In the genomic region with DNA sequence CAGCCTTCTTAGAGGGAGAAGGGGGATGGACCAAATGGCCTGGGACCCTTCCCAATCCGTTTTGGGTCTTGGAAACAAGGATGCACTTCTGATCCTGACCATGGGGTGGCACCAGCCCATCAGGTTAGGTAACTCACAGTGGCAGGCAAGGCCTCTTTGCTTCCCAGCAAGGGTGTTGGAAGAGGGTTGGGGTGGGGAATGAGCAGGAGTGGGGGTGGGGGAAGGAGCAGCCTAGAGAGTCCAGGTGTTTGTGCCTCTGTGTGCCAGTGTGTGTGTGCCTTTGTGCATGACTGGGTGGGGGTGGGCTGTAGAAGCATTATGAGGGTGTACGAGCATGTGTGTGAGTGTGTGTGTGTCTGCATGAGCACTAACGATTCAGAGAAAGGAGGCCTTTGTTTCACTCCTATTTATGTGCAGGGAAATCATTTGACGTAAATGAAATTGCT, we compare ENCODE assay signal across 8 cellular contexts.
A peak's percentile ranks its signal among the peaks of the same experiment; 100 is the strongest.
DNase-seq lines count a peak whose midpoint lies in the region; ATAC-seq and TF ChIP-seq lines count a peak whose summit lies in the region.

No MANE protein-coding gene starts in this region.

- no peaks in the 10 kb centered on the region for H3K9me3 Mint-ChIP-seq in progenitor cell of endocrine pancreas (ENCODE audit: low read depth)

- TF ChIP-seq CTCF in 22Rv1 (IDR thresholded peaks at IDR 0.05): peak; percentile 80
- TF ChIP-seq CTCF in GM06990 (IDR thresholded peaks at IDR 0.05; ENCODE audit: insufficient read depth, low read length, poor library complexity, severe bottlenecking): peak; percentile 76
- TF ChIP-seq CTCF in progenitor cell of endocrine pancreas (IDR thresholded peaks at IDR 0.05; ENCODE audit: unreplicated experiment): peak; percentile 74

- no peak for ATAC-seq in GM21576 (IDR thresholded peaks at IDR 0.05; ENCODE audit: unreplicated experiment)
- no peak for ATAC-seq in HG02973 (IDR thresholded peaks at IDR 0.05; ENCODE audit: unreplicated experiment)

- H3K27me3 ChIP-seq in GM06990 (replicated peaks; ENCODE audit: control insufficient read depth, insufficient read depth, low read length) (no peaks in the 10 kb centered on the region), SJSA1 (replicated peaks) (no peaks in the 10 kb centered on the region)

- intact Hi-C loops in head of caudate nucleus (cut with DNase I): no loop called here

- H3K36me3 ChIP-seq in GM06990 (ENCODE audit: control insufficient read depth, insufficient read depth, low read length): no peaks in the 10 kb centered on the region
- no peaks in the 10 kb centered on the region for H3K36me3 ChIP-seq in SJSA1

- H3K27ac ChIP-seq in 22Rv1: no peak overlapping the region
- H3K27ac ChIP-seq in SJSA1: no peak overlapping the region

- H3K4me3 Mint-ChIP-seq in progenitor cell of endocrine pancreas (ENCODE audit: low read depth): no peak overlapping the region

- no peaks in the 10 kb centered on the region for H3K4me1 ChIP-seq in SJSA1 (replicated peaks)

- H3K4me1 Mint-ChIP-seq in progenitor cell of endocrine pancreas (ENCODE audit: low read depth): peaks cover 2% of the 10 kb centered on the region

- DNase-seq in GM06990 (ENCODE audit: extremely low read depth, insufficient read length): peak; percentile 5
- peak; percentile 3 to 45 for DNase-seq in Kasumi-1 (lab: John Stamatoyannopoulos, UW)
- DNase-seq in SJSA1 (ENCODE audit: low read depth in 1 of 2, low spot score in 2 of 2): peak; percentile 23 to 69
- peak; percentile 34 to 86 (median 69) for DNase-seq in head of caudate nucleus
- peak; percentile 65 for DNase-seq in progenitor cell of endocrine pancreas (ENCODE audit: low spot score, unreplicated experiment)

- H3K9me3 ChIP-seq in SJSA1 (replicated peaks): no peaks in the 10 kb centered on the region

- H3K36me3 Mint-ChIP-seq in progenitor cell of endocrine pancreas (ENCODE audit: insufficient read depth): no peaks in the 10 kb centered on the region

- peaks cover 16% of the 10 kb centered on the region for H3K27me3 Mint-ChIP-seq in progenitor cell of endocrine pancreas

- H3K4me3 ChIP-seq in GM06990 (replicated peaks; ENCODE audit: low read depth, low read length) (no peak overlapping the region), SJSA1 (no peak overlapping the region)

- no peak overlapping the region for H3K27ac Mint-ChIP-seq in progenitor cell of endocrine pancreas

Comparison
In these comparisons a context has a peak if more than half of its experiments do, and no peak if none do; other contexts are left out.
1. DNase-seq: peak in every context shown above with its lines; median percentile 69 in head of caudate nucleus; 65 in progenitor cell of endocrine pancreas; 46 in SJSA1; 24 in Kasumi-1; 5 in GM06990.